11 cellular contexts compared by ENCODE assay signal in the genomic region with DNA sequence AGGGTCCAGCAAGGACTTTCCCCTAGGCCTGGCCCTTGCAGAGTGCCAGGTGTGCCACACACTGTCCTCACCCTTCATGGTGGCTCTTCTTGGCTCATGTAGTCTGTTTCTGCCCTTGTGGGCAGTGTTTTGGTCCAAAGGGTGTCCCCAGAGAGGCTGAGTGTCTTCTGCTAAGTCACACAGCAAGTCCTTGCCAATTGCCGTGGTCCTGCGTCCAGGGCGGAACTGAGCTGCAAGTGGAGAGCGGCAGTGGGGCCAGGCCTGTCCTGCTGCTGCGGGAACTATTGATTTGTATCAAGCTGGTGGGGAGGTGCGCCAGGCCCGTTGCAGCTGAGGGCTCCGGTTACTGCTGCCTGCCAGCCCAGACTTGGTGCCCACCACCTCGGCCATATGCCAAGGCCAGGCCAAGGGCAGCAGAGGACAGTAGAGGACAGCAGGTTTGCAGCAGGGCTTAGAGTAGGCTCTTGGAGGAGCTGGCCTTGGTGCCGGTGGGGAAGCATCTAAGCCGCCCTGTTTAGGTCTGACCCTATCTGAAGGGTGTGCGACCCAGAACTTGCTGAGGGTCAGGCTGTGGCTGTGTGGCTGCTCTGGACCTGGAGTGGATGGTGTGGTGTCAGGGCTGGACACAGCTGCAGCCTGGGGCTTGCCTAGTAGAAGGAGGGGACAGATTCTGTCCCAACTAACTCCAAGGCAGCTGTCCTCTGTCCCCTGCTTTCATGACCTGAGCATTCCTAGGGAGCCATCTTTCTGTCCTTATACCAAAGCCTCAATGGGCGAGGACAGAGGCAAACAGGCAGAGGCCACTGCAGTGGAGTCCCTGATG. TPM values are rescaled to one million over a fixed set of nuclear protein-coding genes. Genes with fewer than 3 reads are reported as not detected.
"Had no signal": no experiment of that assay in that cellular context is flagged by ENCODE, and none has a peak within 500 bp of the region (broad histone marks: within the 10 kb centered on the region; RNA-seq: fewer than 3 reads in every experiment).

No MANE protein-coding gene starts in this region.

- H3K36me3 ChIP-seq: brain microvascular endothelial cell, uterus had no signal

- H3K4me3 ChIP-seq: skin epidermis, uterus had no signal

- H3K4me3 Mint-ChIP-seq: activated naive CD8-positive, alpha-beta T cell had no signal

- DNase-seq: activated CD4-positive, alpha-beta T cell treated with anti-CD3 and anti-CD28 coated beads for 1 hour; activated CD4-positive, alpha-beta T cell treated with anti-CD3 and anti-CD28 coated beads, Interleukin-2, amount 50 U/mL, for 48 hours; brain microvascular endothelial cell; nucleus accumbens; stimulated activated CD4-positive, alpha-beta T cell treated with anti-CD3 and anti-CD28 coated beads, Interleukin-4, amount 100 ng/mL, for 4 hours; T-helper 9 cell had no signal

- H3K27me3 Mint-ChIP-seq: activated naive CD8-positive, alpha-beta T cell had no signal

- H3K27ac Mint-ChIP-seq: activated naive CD8-positive, alpha-beta T cell had no signal

- H3K36me3 Mint-ChIP-seq: activated naive CD8-positive, alpha-beta T cell had no signal

- H3K27ac ChIP-seq: brain microvascular endothelial cell, skin epidermis, uterus had no signal

- H3K9me3 ChIP-seq: uterus had no signal

- H3K27me3 ChIP-seq: brain microvascular endothelial cell, uterus had no signal

RNA-seq across cellular contexts. Expression of a gene that starts 4.5 kb away (rescaled TPM):
- total RNA-seq: kidney epithelial cell, pulmonary artery endothelial cell, uterus had no signal
